8 cellular contexts compared by ENCODE assay signal in the genomic region with DNA sequence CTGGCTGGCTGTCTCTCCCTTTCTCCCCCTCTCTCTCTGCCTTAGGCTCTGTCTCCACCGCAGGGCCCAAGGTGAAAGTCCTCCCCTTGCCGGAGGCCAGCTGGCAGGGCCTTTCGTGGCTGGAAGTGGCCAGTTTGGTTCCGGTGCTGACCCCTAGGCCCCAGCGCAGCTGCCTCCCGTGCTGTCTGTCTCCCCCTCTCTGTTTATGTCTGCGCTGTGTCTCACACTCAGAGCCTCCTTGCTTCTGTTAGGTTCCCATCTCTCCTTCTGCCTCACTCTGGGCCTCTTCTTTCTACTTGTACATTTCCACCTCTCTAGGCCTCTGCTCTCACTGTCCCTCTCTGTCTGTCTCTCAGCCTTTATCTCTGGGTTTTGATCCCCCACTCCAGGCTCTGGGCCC. TPM values are rescaled to one million over a fixed set of nuclear protein-coding genes. Genes with fewer than 3 reads are reported as not detected.
DNase-seq lines count a peak whose midpoint lies in the region; ATAC-seq and TF ChIP-seq lines count a peak whose summit lies in the region.

No MANE protein-coding gene starts in this region.

- H3K27ac Mint-ChIP-seq in activated T-helper 2 cell treated with anti-CD3 and anti-CD28 coated beads, Interferon-gamma antibody, Interleukin-2, Interleukin-4, amounts not matched to agents 10 μg/mL and 5 μg/mL and 100 μg/mL, durations not matched to agents 14 hours and 24 hours and 36 hours: peak overlapping the region; percentile 83
- peak overlapping the region; percentile 92 to 93 for H3K27ac Mint-ChIP-seq in stimulated activated naive CD8-positive, alpha-beta T cell treated with anti-CD3 and anti-CD28 coated beads, Interleukin-15, amount 100 ng/mL, for 72 hours

- peaks cover 22% of the 10 kb centered on the region for H3K4me1 ChIP-seq in HEK293 (ENCODE audit: control insufficient read depth, insufficient read depth, low read length)

- H3K27ac ChIP-seq in HEK293 (ENCODE audit: extremely low read depth, low read depth, low read length): peak overlapping the region; percentile 45

- H3K4me3 ChIP-seq in HEK293 (ENCODE audit: low read depth, low read length): no peak overlapping the region

- no peak for TF ChIP-seq CTCF in HEK293 (tag by site-specific recombination; IDR thresholded peaks at IDR 0.05)

- no peak for DNase-seq in activated T-helper 2 cell treated with anti-CD3 and anti-CD28 coated beads, Interferon-gamma antibody, Interleukin-2, Interleukin-4, amounts not matched to agents 10 μg/mL and 5 μg/mL and 100 μg/mL, durations not matched to agents 14 hours and 24 hours and 36 hours (ENCODE audit: low spot score)
- peak; percentile 82 for DNase-seq in hepatic stellate cell (ENCODE audit: low spot score)
- no peak for DNase-seq in stimulated activated naive CD8-positive, alpha-beta T cell treated with anti-CD3 and anti-CD28 coated beads, Interleukin-15, amount 100 ng/mL, for 72 hours
- no peak for DNase-seq in GM19240 (ENCODE audit: insufficient read length, low spot score)
- no peak for DNase-seq in globus pallidus (ENCODE audit: low spot score)
- no peak for DNase-seq in HEK293T (ENCODE audit: extremely low spot score)
- DNase-seq in stimulated activated naive CD4-positive, alpha-beta T cell treated with Interleukin-2 at 50 U/mL for 16 hours (lab: John Stamatoyannopoulos, UW): no peak

- intact Hi-C loops in activated T-helper 2 cell treated with anti-CD3 and anti-CD28 coated beads, Interferon-gamma antibody, Interleukin-2, Interleukin-4, amounts not matched to agents 10 μg/mL and 5 μg/mL and 100 μg/mL, durations not matched to agents 14 hours and 24 hours and 36 hours (cut with micrococcal nuclease): no loop called here

- ATAC-seq in stimulated activated naive CD8-positive, alpha-beta T cell treated with anti-CD3 and anti-CD28 coated beads, Interleukin-15, amount 100 ng/mL, for 72 hours: no peak

- peaks cover 18 to 49% of the 10 kb centered on the region in 2 experiments for H3K36me3 ChIP-seq in HEK293 (ENCODE audit: control insufficient read depth in 2 of 2, insufficient read depth in 1 of 2, low read length in 2 of 2)

- no peaks in the 10 kb centered on the region for H3K9me3 ChIP-seq in HEK293 (ENCODE audit: control insufficient read depth, insufficient read depth, low read depth, low read length)

- H3K36me3 Mint-ChIP-seq in activated T-helper 2 cell treated with anti-CD3 and anti-CD28 coated beads, Interferon-gamma antibody, Interleukin-2, Interleukin-4, amounts not matched to agents 10 μg/mL and 5 μg/mL and 100 μg/mL, durations not matched to agents 14 hours and 24 hours and 36 hours (ENCODE audit: low read depth): peaks cover 70% of the 10 kb centered on the region

- no peaks in the 10 kb centered on the region for H3K27me3 Mint-ChIP-seq in activated T-helper 2 cell treated with anti-CD3 and anti-CD28 coated beads, Interferon-gamma antibody, Interleukin-2, Interleukin-4, amounts not matched to agents 10 μg/mL and 5 μg/mL and 100 μg/mL, durations not matched to agents 14 hours and 24 hours and 36 hours (ENCODE audit: low read depth)
- H3K27me3 Mint-ChIP-seq in stimulated activated naive CD8-positive, alpha-beta T cell treated with anti-CD3 and anti-CD28 coated beads, Interleukin-15, amount 100 ng/mL, for 72 hours: no peaks in the 10 kb centered on the region

- no peaks in the 10 kb centered on the region for H3K9me3 Mint-ChIP-seq in activated T-helper 2 cell treated with anti-CD3 and anti-CD28 coated beads, Interferon-gamma antibody, Interleukin-2, Interleukin-4, amounts not matched to agents 10 μg/mL and 5 μg/mL and 100 μg/mL, durations not matched to agents 14 hours and 24 hours and 36 hours
- no peaks in the 10 kb centered on the region for H3K9me3 Mint-ChIP-seq in stimulated activated naive CD8-positive, alpha-beta T cell treated with anti-CD3 and anti-CD28 coated beads, Interleukin-15, amount 100 ng/mL, for 72 hours

- H3K4me1 Mint-ChIP-seq in activated T-helper 2 cell treated with anti-CD3 and anti-CD28 coated beads, Interferon-gamma antibody, Interleukin-2, Interleukin-4, amounts not matched to agents 10 μg/mL and 5 μg/mL and 100 μg/mL, durations not matched to agents 14 hours and 24 hours and 36 hours (ENCODE audit: low read depth): peaks cover 30% of the 10 kb centered on the region
- H3K4me1 Mint-ChIP-seq in stimulated activated naive CD8-positive, alpha-beta T cell treated with anti-CD3 and anti-CD28 coated beads, Interleukin-15, amount 100 ng/mL, for 72 hours: peaks cover 71% of the 10 kb centered on the region

- POLR2A ChIA-PET in HEK293 (lab: Yijun Ruan, JAX) (interaction anchor here (1.0 to 2.9 kb wide), 2 partner anchors 29 to 271 kb away, joined by 3 to 22 read pairs; a partner anchor contains a TSS), HEK293T (lab: Yijun Ruan, JAX) (interaction anchor here (1.0 to 1.2 kb wide), 2 partner anchors 29 to 59 kb away, joined by 3 to 6 read pairs; no protein-coding TSS in a partner anchor)

- no peak overlapping the region for H3K4me3 Mint-ChIP-seq in activated T-helper 2 cell treated with anti-CD3 and anti-CD28 coated beads, Interferon-gamma antibody, Interleukin-2, Interleukin-4, amounts not matched to agents 10 μg/mL and 5 μg/mL and 100 μg/mL, durations not matched to agents 14 hours and 24 hours and 36 hours (ENCODE audit: low read depth)
- H3K4me3 Mint-ChIP-seq in stimulated activated naive CD8-positive, alpha-beta T cell treated with anti-CD3 and anti-CD28 coated beads, Interleukin-15, amount 100 ng/mL, for 72 hours: peak overlapping the region in 1 of 2 donors; percentile 28

- CTCF ChIA-PET in HEK293 (lab: Yijun Ruan, JAX) (interaction anchor here (0.6 to 2.2 kb wide), 6 partner anchors 15 to 247 kb away, joined by 3 to 14 read pairs (median 8); no protein-coding TSS in a partner anchor), HEK293T (lab: Yijun Ruan, JAX) (interaction anchor here (1.6 kb wide), 1 partner anchor 29 kb away, joined by 5 read pairs; no protein-coding TSS in a partner anchor)

TF ChIP-seq in HEK293, 187 proteins besides CTCF, POLR2A, EP300 and RAD21 (continues in another document):
- no peak for TF ChIP-seq ZNF776 (tag by site-specific recombination; IDR thresholded peaks at IDR 0.05; ENCODE audit: borderline replicate concordance)
- TF ChIP-seq ZNF114 (tag by site-specific recombination; IDR thresholded peaks at IDR 0.05): no peak
- TF ChIP-seq ZNF324 (tag by site-specific recombination; IDR thresholded peaks at IDR 0.05): no peak
- TF ChIP-seq ZNF585B (tag by site-specific recombination; IDR thresholded peaks at IDR 0.05): no peak

TF ChIP-seq in HEK293T, 16 proteins besides CTCF, POLR2A, EP300 and RAD21:
- TF ChIP-seq SUZ12 (IDR thresholded peaks at IDR 0.05): no peak
- TF ChIP-seq HDGF (IDR thresholded peaks at IDR 0.05; ENCODE audit: borderline replicate concordance): no peak
- no peak for TF ChIP-seq ZNF384 (IDR thresholded peaks at IDR 0.05)
- TF ChIP-seq ELF4 (IDR thresholded peaks at IDR 0.05): no peak
- no peak for TF ChIP-seq LEF1 (IDR thresholded peaks at IDR 0.05; ENCODE audit: borderline replicate concordance)
- TF ChIP-seq FOXK2 (IDR thresholded peaks at IDR 0.05): no peak
- no peak for TF ChIP-seq NFRKB (IDR thresholded peaks at IDR 0.05)
TF ChIP-seq in HEK293T: peak in this region for 0.

RNA-seq across cellular contexts. Expression of a gene that starts 13.1 kb away (rescaled TPM):
- total RNA-seq in activated T-helper 2 cell treated with anti-CD3 and anti-CD28 coated beads, Interferon-gamma antibody, Interleukin-2, Interleukin-4, amounts not matched to agents 10 μg/mL and 5 μg/mL and 100 μg/mL, durations not matched to agents 14 hours and 24 hours and 36 hours: 33.5 and 34.4 TPM in 2 replicates

RNA-seq across cellular contexts. Expression of a gene that starts 30.7 kb away (rescaled TPM):
- 125 and 126 TPM in 2 replicates for total RNA-seq in activated T-helper 2 cell treated with anti-CD3 and anti-CD28 coated beads, Interferon-gamma antibody, Interleukin-2, Interleukin-4, amounts not matched to agents 10 μg/mL and 5 μg/mL and 100 μg/mL, durations not matched to agents 14 hours and 24 hours and 36 hours

RNA-seq across cellular contexts. Expression of a gene that starts 40.9 kb away (rescaled TPM):
- 6.2 TPM in 2 replicates for total RNA-seq in activated T-helper 2 cell treated with anti-CD3 and anti-CD28 coated beads, Interferon-gamma antibody, Interleukin-2, Interleukin-4, amounts not matched to agents 10 μg/mL and 5 μg/mL and 100 μg/mL, durations not matched to agents 14 hours and 24 hours and 36 hours

RNA-seq across cellular contexts. Expression of a gene that starts 53.3 kb away (rescaled TPM):
- 4.2 and 4.8 TPM in 2 replicates for total RNA-seq in activated T-helper 2 cell treated with anti-CD3 and anti-CD28 coated beads, Interferon-gamma antibody, Interleukin-2, Interleukin-4, amounts not matched to agents 10 μg/mL and 5 μg/mL and 100 μg/mL, durations not matched to agents 14 hours and 24 hours and 36 hours

RNA-seq across cellular contexts. Expression of a gene that starts 58.9 kb away (rescaled TPM):
- 283 and 294 TPM in 2 replicates for total RNA-seq in activated T-helper 2 cell treated with anti-CD3 and anti-CD28 coated beads, Interferon-gamma antibody, Interleukin-2, Interleukin-4, amounts not matched to agents 10 μg/mL and 5 μg/mL and 100 μg/mL, durations not matched to agents 14 hours and 24 hours and 36 hours
